In the genomic region with DNA sequence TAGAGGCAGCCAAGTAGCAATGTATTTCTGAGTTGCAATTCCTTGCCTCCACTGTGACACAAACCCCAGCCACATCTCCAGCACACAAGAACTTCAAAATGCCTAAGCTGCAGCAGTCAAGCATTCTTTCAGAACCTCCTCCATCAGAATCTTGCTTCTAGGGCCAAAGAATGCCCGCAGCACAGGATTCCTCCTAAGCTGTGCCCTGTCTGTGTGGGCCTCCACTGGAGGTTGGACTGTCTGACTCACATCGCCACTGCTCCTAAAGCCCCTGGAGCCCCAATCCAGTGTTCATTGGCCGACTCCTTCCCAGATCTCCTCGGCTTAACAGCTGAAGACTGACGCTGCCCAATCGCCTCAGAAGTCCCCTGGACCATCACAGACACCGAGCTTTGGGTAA, we compare ENCODE assay signal across 36 cellular contexts. TPM values are rescaled to one million over a fixed set of nuclear protein-coding genes. Genes with fewer than 3 reads are reported as not detected.
"Had no signal": no experiment of that assay in that cellular context is flagged by ENCODE, and none has a peak within 500 bp of the region (broad histone marks: within the 10 kb centered on the region; RNA-seq: fewer than 3 reads in every experiment).

No MANE protein-coding gene starts in this region.

- H3K36me3 Mint-ChIP-seq: activated CD8-positive, alpha-beta memory T cell treated with anti-CD3 and anti-CD28 coated beads, Interleukin-2, amount 10 ng/mL, durations not matched to agents 7 days and 5 days; activated naive CD4-positive, alpha-beta T cell treated with anti-CD3 and anti-CD28 coated beads, Interleukin-2, amount 50 U/mL, for 72 hours; activated naive CD8-positive, alpha-beta T cell treated with anti-CD3 and anti-CD28 coated beads for 36 hours; WTC11 had no signal

- H3K27ac Mint-ChIP-seq: activated CD4-positive, alpha-beta memory T cell treated with anti-CD3 and anti-CD28 coated beads, Interleukin-2, amount 10 ng/mL, durations not matched to agents 7 days and 5 days; activated CD4-positive, alpha-beta T cell treated with anti-CD3 and anti-CD28 coated beads for 36 hours; activated CD4-positive, alpha-beta T cell treated with anti-CD3 and anti-CD28 coated beads, Interleukin-2, amount 10 ng/mL, durations not matched to agents 7 days and 5 days; activated CD8-positive, alpha-beta memory T cell treated with anti-CD3 and anti-CD28 coated beads, Interleukin-2, amount 10 ng/mL, durations not matched to agents 7 days and 5 days; activated CD8-positive, alpha-beta T cell treated with anti-CD3 and anti-CD28 coated beads, Interleukin-2, amount 10 ng/mL, durations not matched to agents 7 days and 5 days; activated naive CD4-positive, alpha-beta T cell treated with anti-CD3 and anti-CD28 coated beads for 36 hours; activated naive CD4-positive, alpha-beta T cell treated with anti-CD3 and anti-CD28 coated beads, Interleukin-2, amount 50 U/mL, for 72 hours; activated naive CD8-positive, alpha-beta T cell treated with anti-CD3 and anti-CD28 coated beads for 36 hours; activated T-cell treated with anti-CD3 and anti-CD28 coated beads, Interleukin-2, amount 50 U/mL, for 24 hours; activated T-helper 17 cell treated with anti-CD3 and anti-CD28 coated beads, Interleukin-2, amount 50 U/mL, for 72 hours; T-helper 1 cell treated with Interleukin-12 subunit alpha and Interleukin-12 subunit beta and Interleukin-4 antibody, amounts not matched to agents 30 μg/mL and 1 μg/mL, for 36 hours; T-helper 2 cell treated with Interferon-gamma antibody and Interleukin-4, amounts not matched to agents 5 μg/mL and 100 μg/mL, for 36 hours; WTC11 had no signal

- H3K27me3 ChIP-seq: adrenal gland, body of pancreas, brain microvascular endothelial cell, breast epithelium had no signal

- H3K27ac ChIP-seq: adrenal gland, body of pancreas, brain microvascular endothelial cell, breast epithelium, WERI-Rb-1 had no signal

- H3K4me3 Mint-ChIP-seq: activated CD4-positive, alpha-beta memory T cell treated with anti-CD3 and anti-CD28 coated beads, Interleukin-2, amount 10 ng/mL, durations not matched to agents 7 days and 5 days; activated CD4-positive, alpha-beta T cell treated with anti-CD3 and anti-CD28 coated beads for 36 hours; activated CD4-positive, alpha-beta T cell treated with anti-CD3 and anti-CD28 coated beads, Interleukin-2, amount 10 ng/mL, durations not matched to agents 7 days and 5 days; activated CD8-positive, alpha-beta memory T cell treated with anti-CD3 and anti-CD28 coated beads, Interleukin-2, amount 10 ng/mL, durations not matched to agents 7 days and 5 days; activated CD8-positive, alpha-beta T cell treated with anti-CD3 and anti-CD28 coated beads, Interleukin-2, amount 10 ng/mL, durations not matched to agents 7 days and 5 days; activated naive CD4-positive, alpha-beta T cell treated with anti-CD3 and anti-CD28 coated beads for 36 hours; activated naive CD8-positive, alpha-beta T cell treated with anti-CD3 and anti-CD28 coated beads for 36 hours; activated T-cell treated with anti-CD3 and anti-CD28 coated beads, Interleukin-2, amount 50 U/mL, for 24 hours; activated T-helper 17 cell treated with anti-CD3 and anti-CD28 coated beads, Interleukin-2, amount 50 U/mL, for 72 hours; T-helper 1 cell treated with Interleukin-12 subunit alpha and Interleukin-12 subunit beta and Interleukin-4 antibody, amounts not matched to agents 30 μg/mL and 1 μg/mL, for 36 hours; T-helper 2 cell treated with Interferon-gamma antibody and Interleukin-4, amounts not matched to agents 5 μg/mL and 100 μg/mL, for 36 hours; WTC11 had no signal

- H3K9me3 Mint-ChIP-seq: activated CD4-positive, alpha-beta memory T cell treated with anti-CD3 and anti-CD28 coated beads, Interleukin-2, amount 10 ng/mL, durations not matched to agents 7 days and 5 days; activated CD4-positive, alpha-beta T cell treated with anti-CD3 and anti-CD28 coated beads, Interleukin-2, amount 10 ng/mL, durations not matched to agents 7 days and 5 days; activated naive CD4-positive, alpha-beta T cell treated with anti-CD3 and anti-CD28 coated beads for 36 hours; activated naive CD4-positive, alpha-beta T cell treated with anti-CD3 and anti-CD28 coated beads, Interleukin-2, amount 50 U/mL, for 72 hours; activated naive CD8-positive, alpha-beta T cell treated with anti-CD3 and anti-CD28 coated beads for 36 hours; activated T-cell treated with anti-CD3 and anti-CD28 coated beads, Interleukin-2, amount 50 U/mL, for 24 hours; activated T-helper 17 cell treated with anti-CD3 and anti-CD28 coated beads, Interleukin-2, amount 50 U/mL, for 72 hours; T-helper 1 cell treated with Interleukin-12 subunit alpha and Interleukin-12 subunit beta and Interleukin-4 antibody, amounts not matched to agents 30 μg/mL and 1 μg/mL, for 36 hours; T-helper 2 cell treated with Interferon-gamma antibody and Interleukin-4, amounts not matched to agents 5 μg/mL and 100 μg/mL, for 36 hours; WTC11 had no signal

- H3K27me3 Mint-ChIP-seq: activated CD4-positive, alpha-beta memory T cell treated with anti-CD3 and anti-CD28 coated beads, Interleukin-2, amount 10 ng/mL, durations not matched to agents 7 days and 5 days; activated CD4-positive, alpha-beta T cell treated with anti-CD3 and anti-CD28 coated beads for 36 hours; activated CD4-positive, alpha-beta T cell treated with anti-CD3 and anti-CD28 coated beads, Interleukin-2, amount 10 ng/mL, durations not matched to agents 7 days and 5 days; activated CD8-positive, alpha-beta memory T cell treated with anti-CD3 and anti-CD28 coated beads, Interleukin-2, amount 10 ng/mL, durations not matched to agents 7 days and 5 days; activated T-helper 17 cell treated with anti-CD3 and anti-CD28 coated beads, Interleukin-2, amount 50 U/mL, for 72 hours had no signal

- H3K4me3 ChIP-seq: adrenal gland, body of pancreas, breast epithelium had no signal

- H3K9me3 ChIP-seq: adrenal gland, body of pancreas, breast epithelium had no signal

- H3K4me1 Mint-ChIP-seq: activated CD4-positive, alpha-beta memory T cell treated with anti-CD3 and anti-CD28 coated beads, Interleukin-2, amount 10 ng/mL, durations not matched to agents 7 days and 5 days; activated CD4-positive, alpha-beta T cell treated with anti-CD3 and anti-CD28 coated beads for 36 hours; activated CD4-positive, alpha-beta T cell treated with anti-CD3 and anti-CD28 coated beads, Interleukin-2, amount 10 ng/mL, durations not matched to agents 7 days and 5 days; activated CD8-positive, alpha-beta memory T cell treated with anti-CD3 and anti-CD28 coated beads, Interleukin-2, amount 10 ng/mL, durations not matched to agents 7 days and 5 days; activated naive CD8-positive, alpha-beta T cell treated with anti-CD3 and anti-CD28 coated beads for 36 hours; activated T-helper 17 cell treated with anti-CD3 and anti-CD28 coated beads, Interleukin-2, amount 50 U/mL, for 72 hours; WTC11 had no signal

- ATAC-seq: activated CD4-positive, alpha-beta T cell treated with anti-CD3 and anti-CD28 coated beads for 36 hours; activated CD4-positive, CD25-positive, alpha-beta regulatory T cell treated with anti-CD3 and anti-CD28 coated beads, Interleukin-2, amount 50 U/mL, for 24 hours; activated CD8-positive, alpha-beta memory T cell treated with anti-CD3 and anti-CD28 coated beads, Interleukin-2, amount 10 ng/mL, durations not matched to agents 7 days and 5 days; activated CD8-positive, alpha-beta T cell treated with anti-CD3 and anti-CD28 coated beads, Interleukin-2, amount 10 ng/mL, durations not matched to agents 7 days and 5 days; activated naive CD4-positive, alpha-beta T cell treated with anti-CD3 and anti-CD28 coated beads, Interleukin-2, amount 50 U/mL, for 72 hours; activated T-helper 17 cell treated with anti-CD3 and anti-CD28 coated beads, Interleukin-2, amount 50 U/mL, for 72 hours; body of pancreas; WTC11 had no signal

- DNase-seq: activated CD4-positive, alpha-beta memory T cell treated with anti-CD3 and anti-CD28 coated beads, Interleukin-2, amount 10 ng/mL, durations not matched to agents 7 days and 5 days; activated CD4-positive, alpha-beta T cell treated with anti-CD3 and anti-CD28 coated beads for 1 hour; activated CD4-positive, alpha-beta T cell treated with anti-CD3 and anti-CD28 coated beads for 36 hours; activated CD4-positive, alpha-beta T cell treated with anti-CD3 and anti-CD28 coated beads for 48 hours; activated CD4-positive, alpha-beta T cell treated with anti-CD3 and anti-CD28 coated beads, Interleukin-2, amount 10 ng/mL, durations not matched to agents 7 days and 5 days; activated CD4-positive, alpha-beta T cell treated with anti-CD3 and anti-CD28 coated beads, Interleukin-2, amount 50 U/mL, for 48 hours; activated CD4-positive, CD25-positive, alpha-beta regulatory T cell; activated CD8-positive, alpha-beta memory T cell treated with anti-CD3 and anti-CD28 coated beads for 24 hours; activated CD8-positive, alpha-beta memory T cell treated with anti-CD3 and anti-CD28 coated beads, Interleukin-2, amount 10 ng/mL, durations not matched to agents 7 days and 5 days; activated CD8-positive, alpha-beta memory T cell treated with anti-CD3 and anti-CD28 coated beads, Interleukin-2, amount 50 U/mL, for 48 hours; activated CD8-positive, alpha-beta T cell treated with anti-CD3 and anti-CD28 coated beads, Interleukin-2, amount 10 ng/mL, durations not matched to agents 7 days and 5 days; activated effector memory CD4-positive, alpha-beta T cell treated with anti-CD3 and anti-CD28 coated beads, Interleukin-2, amount 50 U/mL, for 16 hours; activated gamma-delta T cell treated with Interleukin-2 at 50 U/mL for 16 hours; activated naive CD4-positive, alpha-beta T cell; activated naive CD4-positive, alpha-beta T cell treated with anti-CD3 and anti-CD28 coated beads for 36 hours; activated naive CD4-positive, alpha-beta T cell treated with anti-CD3 and anti-CD28 coated beads, Interleukin-2, amount 50 U/mL, for 16 hours; activated naive CD8-positive, alpha-beta T cell treated with anti-CD3 and anti-CD28 coated beads for 36 hours; activated T-cell treated with anti-CD3 and anti-CD28 coated beads, Interleukin-2, amount 50 U/mL, for 24 hours; activated T-cell treated with anti-CD3 and anti-CD28 coated beads, Interleukin-2, amount 50 U/mL, for 48 hours; adrenal gland; amniotic stem cell; aorta; body of pancreas; brain microvascular endothelial cell; central memory CD4-positive, alpha-beta T cell; T-helper 1 cell; T-helper 2 cell; T-helper 9 cell; WERI-Rb-1 had no signal

- H3K4me1 ChIP-seq: adrenal gland, body of pancreas, breast epithelium had no signal

- H3K36me3 ChIP-seq: adrenal gland, brain microvascular endothelial cell, breast epithelium, WERI-Rb-1 had no signal

RNA-seq across cellular contexts. Expression of gene SERTAD4, which starts 43.2 kb away (rescaled TPM):
- total RNA-seq: activated CD4-positive, alpha-beta memory T cell treated with anti-CD3 and anti-CD28 coated beads, Interleukin-2, amount 10 ng/mL, durations not matched to agents 7 days and 5 days; activated CD4-positive, alpha-beta T cell treated with anti-CD3 and anti-CD28 coated beads for 36 hours; activated CD4-positive, alpha-beta T cell treated with anti-CD3 and anti-CD28 coated beads, Interleukin-2, amount 10 ng/mL, durations not matched to agents 7 days and 5 days; activated CD8-positive, alpha-beta memory T cell treated with anti-CD3 and anti-CD28 coated beads, Interleukin-2, amount 10 ng/mL, durations not matched to agents 7 days and 5 days; activated CD8-positive, alpha-beta T cell treated with anti-CD3 and anti-CD28 coated beads, Interleukin-2, amount 10 ng/mL, durations not matched to agents 7 days and 5 days; activated naive CD4-positive, alpha-beta T cell treated with anti-CD3 and anti-CD28 coated beads for 36 hours; activated naive CD4-positive, alpha-beta T cell treated with anti-CD3 and anti-CD28 coated beads, Interleukin-2, amount 50 U/mL, for 72 hours; activated naive CD8-positive, alpha-beta T cell treated with anti-CD3 and anti-CD28 coated beads for 36 hours; activated T-helper 17 cell treated with anti-CD3 and anti-CD28 coated beads, Interleukin-2, amount 50 U/mL, for 72 hours had no signal
